In genomic region chr2:25285265-25286024, GRCh38 we compare ENCODE assay signal across 9 cellular contexts.
DNase-seq lines count a peak whose midpoint lies in the region; ATAC-seq and TF ChIP-seq lines count a peak whose summit lies in the region.
"Had no signal": no experiment of that assay in that cellular context is flagged by ENCODE, and none has a peak within 500 bp of the region (broad histone marks: within the 10 kb centered on the region; RNA-seq: fewer than 3 reads in every experiment).

No MANE protein-coding gene starts in this region.

- peak overlapping the region; percentile 87 for H2AFZ ChIP-seq in DND-41 (ENCODE audit: low read depth, low read length)

- H3K4me3 ChIP-seq in DND-41 (ENCODE audit: low read depth in 1 of 2, low read length in 2 of 2): peak overlapping the region in 1 of 2 experiments; percentile 5; a peak in 1 of 4 replicates
- H3K4me3 ChIP-seq in skin epidermis: no peak overlapping the region

- no peak for ATAC-seq in DND-41 (ENCODE audit: insufficient read depth, low read depth)

- H3K4me1 ChIP-seq in DND-41 (ENCODE audit: insufficient read depth, low read length): peaks cover 21% of the 10 kb centered on the region

- peak overlapping the region; percentile 37 for H3K9ac ChIP-seq in DND-41 (ENCODE audit: low read depth, low read length)

- H3K36me3 ChIP-seq in DND-41 (ENCODE audit: insufficient read depth, low read length): peaks cover 31% of the 10 kb centered on the region

- no peaks in the 10 kb centered on the region for H4K20me1 ChIP-seq in DND-41 (ENCODE audit: insufficient read depth, low read length)

- peak overlapping the region; percentile 44 for H3K4me2 ChIP-seq in DND-41 (ENCODE audit: insufficient read depth, low read length)

- no peaks in the 10 kb centered on the region for H3K9me3 ChIP-seq in DND-41 (ENCODE audit: insufficient read depth, low read length, severe bottlenecking)

- no peaks in the 10 kb centered on the region for H3K27me3 ChIP-seq in DND-41 (ENCODE audit: insufficient read depth, low read length, poor library complexity)

- no peak for TF ChIP-seq CTCF in DND-41 (IDR thresholded peaks at IDR 0.05; ENCODE audit: borderline replicate concordance, extremely low read depth, low read length, poor library complexity, severe bottlenecking)

- H3K79me2 ChIP-seq in DND-41 (ENCODE audit: insufficient read depth, low read length): no peaks in the 10 kb centered on the region

- DNase-seq in DND-41: no peak
- DNase-seq in NCI-H2171 (lab: John Stamatoyannopoulos, UW): peak; percentile 38
- no peak for DNase-seq in SIG-M5 (lab: John Stamatoyannopoulos, UW)
- DNase-seq in NCI-H128 (lab: John Stamatoyannopoulos, UW; ENCODE audit: unreplicated experiment): no peak
- DNase-seq in NCI-H226: no peak
- DNase-seq: NCI-H345, WERI-Rb-1 had no signal

- H3K27ac ChIP-seq in DND-41 (ENCODE audit: low read length) (peak overlapping the region; percentile 91), cingulate gyrus (ENCODE audit: low read depth, low read length) (peak overlapping the region; percentile 72), skin epidermis (peak overlapping the region in 15 of 21 experiments; percentile 16 to 88 (median 63))
- H3K27ac ChIP-seq: WERI-Rb-1 had no signal
